In genomic region chr18:23851470-23852002, GRCh38 we compare ENCODE assay signal across 22 cellular contexts.
A peak's percentile ranks its signal among the peaks of the same experiment; 100 is the strongest.
DNase-seq lines count a peak whose midpoint lies in the region; ATAC-seq and TF ChIP-seq lines count a peak whose summit lies in the region.
"Had no signal": no experiment of that assay in that cellular context is flagged by ENCODE, and none has a peak within 500 bp of the region (broad histone marks: within the 10 kb centered on the region; RNA-seq: fewer than 3 reads in every experiment).

No MANE protein-coding gene starts in this region.

- DNase-seq in activated naive CD4-positive, alpha-beta T cell (lab: John Stamatoyannopoulos, UW): no peak
- DNase-seq in body of pancreas (peak in 2 of 4 donors; percentile 25 to 52), breast epithelium (ENCODE audit: low spot score in 2 of 2) (no peak), AG08395 (ENCODE audit: low spot score) (no peak)
- DNase-seq in stimulated activated naive CD4-positive, alpha-beta T cell treated with Interleukin-2 at 50 U/mL for 16 hours (lab: John Stamatoyannopoulos, UW): no peak
- DNase-seq in activated CD4-positive, alpha-beta T cell treated with anti-CD3 and anti-CD28 coated beads for 48 hours: no peak
- DNase-seq: Caco-2; CD4-positive, alpha-beta memory T cell; DMS 273 treated with DMSO at 0.1 percent for 48 hours; DMS79 treated with DMSO at 0.1 percent for 48 hours; Kasumi-1; MG63; NCI-H1417; NCI-H1694 treated with DMSO at 0.1 percent for 48 hours; NCI-H2107; NCI-H69; NK-92 treated with Interleukin-12 subunit alpha and Interleukin-12 subunit beta, amount 100 ng/mL, for 24 hours; Peyer's patch had no signal

- H3K27me3 ChIP-seq in body of pancreas (no peaks in the 10 kb centered on the region), liver (ENCODE audit: control insufficient read depth in 4 of 4, insufficient read depth in 4 of 4, low read length in 3 of 4) (no peaks in the 10 kb centered on the region), breast epithelium (no peaks in the 10 kb centered on the region)
- H3K27me3 ChIP-seq: MG63, Peyer's patch had no signal

- no peak for TF ChIP-seq RAD21 in liver (IDR thresholded peaks at IDR 0.05)

- H3K27ac Mint-ChIP-seq in activated naive CD4-positive, alpha-beta T cell treated with anti-CD3 and anti-CD28 coated beads, Interleukin-2, amount 50 U/mL, for 24 hours: peak overlapping the region; percentile 20

- WGBS in body of pancreas, 2 donors: 13 to 36% methylated on average over 3 of the region's 3 CpGs
- WGBS in liver: 49% methylated on average over 3 of the region's 3 CpGs

- ATAC-seq in body of pancreas: peak; percentile 15
- ATAC-seq: SK-N-SH treated with all-trans-retinoic acid at 6 μM for 48 hours had no signal

- H3K27ac ChIP-seq in body of pancreas: no peak overlapping the region
- H3K27ac ChIP-seq in liver (ENCODE audit: low read depth in 1 of 2, low read length in 2 of 2): no peak overlapping the region
- H3K27ac ChIP-seq in breast epithelium: no peak overlapping the region
- H3K27ac ChIP-seq: Peyer's patch had no signal

- no peak overlapping the region for H3K4me3 Mint-ChIP-seq in activated naive CD4-positive, alpha-beta T cell treated with anti-CD3 and anti-CD28 coated beads, Interleukin-2, amount 50 U/mL, for 24 hours
- H3K4me3 Mint-ChIP-seq: CD4-positive, alpha-beta memory T cell had no signal

- no peaks in the 10 kb centered on the region for H3K36me3 Mint-ChIP-seq in activated naive CD4-positive, alpha-beta T cell treated with anti-CD3 and anti-CD28 coated beads, Interleukin-2, amount 50 U/mL, for 24 hours
- H3K36me3 Mint-ChIP-seq: CD4-positive, alpha-beta memory T cell had no signal

- no peak overlapping the region for H3K9ac ChIP-seq in liver (ENCODE audit: low read depth in 1 of 2, low read length in 2 of 2)

- H3K9me3 ChIP-seq in body of pancreas: no peaks in the 10 kb centered on the region
- H3K9me3 ChIP-seq in liver (ENCODE audit: control insufficient read depth in 4 of 4, low read length in 3 of 4): no peaks in the 10 kb centered on the region
- no peaks in the 10 kb centered on the region for H3K9me3 ChIP-seq in breast epithelium
- H3K9me3 ChIP-seq: Caco-2, MG63, Peyer's patch had no signal

- TF ChIP-seq CTCF in body of pancreas (IDR thresholded peaks at IDR 0.05): no peak
- no peak for TF ChIP-seq CTCF in liver (IDR thresholded peaks at IDR 0.05; ENCODE audit: low read depth, low read length, missing input control)
- TF ChIP-seq CTCF in breast epithelium (IDR thresholded peaks at IDR 0.05): no peak

- H3K9me3 Mint-ChIP-seq in activated naive CD4-positive, alpha-beta T cell treated with anti-CD3 and anti-CD28 coated beads, Interleukin-2, amount 50 U/mL, for 24 hours: peaks cover 7% of the 10 kb centered on the region
- H3K9me3 Mint-ChIP-seq: CD4-positive, alpha-beta memory T cell had no signal

- intact Hi-C loops in body of pancreas (cut with DNase I): no loop called here
- intact Hi-C loops in breast epithelium (cut with DNase I; ENCODE audit: low total_unique reads): no loop called here

- H3K4me1 ChIP-seq in body of pancreas: peaks cover 7% of the 10 kb centered on the region
- peaks cover 2 to 13% (median 9%) of the 10 kb centered on the region in 4 donors for H3K4me1 ChIP-seq in liver (ENCODE audit: control insufficient read depth in 4 of 4, insufficient read depth in 4 of 4, low read length in 3 of 4)
- H3K4me1 ChIP-seq in breast epithelium: no peaks in the 10 kb centered on the region
- H3K4me1 ChIP-seq: Caco-2, Peyer's patch had no signal

- no peaks in the 10 kb centered on the region for H3K27me3 Mint-ChIP-seq in activated naive CD4-positive, alpha-beta T cell treated with anti-CD3 and anti-CD28 coated beads, Interleukin-2, amount 50 U/mL, for 24 hours
- H3K27me3 Mint-ChIP-seq: B cell; CD4-positive, alpha-beta memory T cell had no signal

- H3K4me3 ChIP-seq in body of pancreas (no peak overlapping the region), liver (ENCODE audit: low read depth in 1 of 3, low read length in 3 of 3) (no peak overlapping the region), breast epithelium (no peak overlapping the region)
- H3K4me3 ChIP-seq: MG63, Peyer's patch had no signal

- H3K4me1 Mint-ChIP-seq in activated naive CD4-positive, alpha-beta T cell treated with anti-CD3 and anti-CD28 coated beads, Interleukin-2, amount 50 U/mL, for 24 hours: peaks cover 12% of the 10 kb centered on the region

- TF ChIP-seq POLR2A in body of pancreas (IDR thresholded peaks at IDR 0.05) (no peak), breast epithelium (IDR thresholded peaks at IDR 0.05) (no peak)

- H3K36me3 ChIP-seq in body of pancreas (replicated peaks in 1 of 2; ENCODE audit: insufficient read depth in 1 of 2, low read depth in 2 of 2) (no peaks in the 10 kb centered on the region), liver (ENCODE audit: control insufficient read depth in 4 of 4, insufficient read depth in 3 of 4, low read depth in 1 of 4, low read length in 3 of 4) (no peaks in the 10 kb centered on the region), breast epithelium (no peaks in the 10 kb centered on the region)
- H3K36me3 ChIP-seq: Peyer's patch had no signal

TF ChIP-seq in liver, 16 proteins besides CTCF, POLR2A, EP300 and RAD21:
- no peak for TF ChIP-seq TAF1 (conservative IDR thresholded peaks at IDR 0.05)
- TF ChIP-seq HNF4A (conservative IDR thresholded peaks at IDR 0.05): peak; percentile 15 to 22
- TF ChIP-seq SP1 (IDR thresholded peaks at IDR 0.05): no peak
- no peak for TF ChIP-seq FOXA2 (IDR thresholded peaks at IDR 0.05)
- TF ChIP-seq ATF3 (IDR thresholded peaks at IDR 0.05): no peak
- TF ChIP-seq RXRA (IDR thresholded peaks at IDR 0.05): peak in 1 of 2 donors; percentile 17
- TF ChIP-seq NR2F2 (IDR thresholded peaks at IDR 0.05): no peak
